ENCODE assay signal across 15 cellular contexts in the genomic region with DNA sequence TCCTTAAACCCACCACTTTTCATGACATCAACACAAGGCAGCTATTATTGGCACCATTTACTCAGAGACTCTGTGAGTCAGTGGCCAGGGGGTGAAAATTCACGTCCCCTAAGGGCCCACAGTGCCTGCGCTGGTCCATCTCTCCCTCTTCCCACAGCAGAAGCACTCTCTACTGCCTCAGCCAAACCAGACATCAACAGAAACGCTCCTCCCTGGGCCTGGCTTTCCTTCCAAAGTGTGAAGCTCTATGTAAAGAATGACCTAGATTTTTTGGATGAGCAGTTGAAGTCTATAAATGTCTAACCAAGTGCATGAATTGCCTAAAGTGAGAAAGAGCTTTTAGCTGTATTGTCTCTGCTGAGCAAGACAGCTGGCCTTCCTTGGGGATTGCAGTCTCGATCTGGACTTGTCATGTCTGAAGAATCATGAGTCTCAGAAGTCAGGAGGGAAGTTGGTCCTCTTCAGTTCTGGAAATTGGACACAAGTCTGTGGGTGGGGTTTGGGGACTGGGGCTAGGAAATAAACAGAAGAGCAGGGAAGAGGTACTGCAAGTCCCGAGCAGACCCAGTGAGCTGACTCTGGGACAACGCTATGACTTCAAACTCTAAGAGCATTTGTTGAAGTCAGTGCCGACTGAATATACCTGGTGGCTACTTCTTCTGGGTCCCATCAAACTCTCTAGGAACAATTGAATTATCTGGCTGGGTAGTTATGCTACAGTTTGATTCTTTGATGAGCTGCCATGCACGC. TPM values are rescaled to one million over a fixed set of nuclear protein-coding genes. Genes with fewer than 3 reads are reported as not detected.
DNase-seq lines count a peak whose midpoint lies in the region; ATAC-seq and TF ChIP-seq lines count a peak whose summit lies in the region.
"Had no signal": no experiment of that assay in that cellular context is flagged by ENCODE, and none has a peak within 500 bp of the region (broad histone marks: within the 10 kb centered on the region; RNA-seq: fewer than 3 reads in every experiment).

No MANE protein-coding gene starts in this region.

- no peak overlapping the region for H3K4me3 Mint-ChIP-seq in activated CD4-positive, alpha-beta memory T cell treated with anti-CD3 and anti-CD28 coated beads for 36 hours
- H3K4me3 Mint-ChIP-seq: H9 had no signal

- POLR2A ChIA-PET in activated CD4-positive, alpha-beta memory T cell treated with anti-CD3 and anti-CD28 coated beads for 36 hours (lab: Charles Lee): interaction anchor here (1.5 kb wide), 1 partner anchor 28 kb away, joined by 5 read pairs; no protein-coding TSS in a partner anchor

- H3K27ac ChIP-seq in osteoblast (ENCODE audit: low read depth, low read length): peak overlapping the region; percentile 83
- H3K27ac ChIP-seq: tibial artery had no signal

- no peaks in the 10 kb centered on the region for H3K27me3 Mint-ChIP-seq in activated CD4-positive, alpha-beta memory T cell treated with anti-CD3 and anti-CD28 coated beads for 36 hours

- H3K9me3 ChIP-seq in osteoblast (ENCODE audit: low read depth, low read length): no peaks in the 10 kb centered on the region
- H3K9me3 ChIP-seq: tibial artery had no signal

- H3K9me3 Mint-ChIP-seq in activated CD4-positive, alpha-beta memory T cell treated with anti-CD3 and anti-CD28 coated beads for 36 hours: no peaks in the 10 kb centered on the region
- H3K9me3 Mint-ChIP-seq: H9 had no signal

- H4K20me1 ChIP-seq in osteoblast (ENCODE audit: insufficient read depth, low read length): no peaks in the 10 kb centered on the region

- no peaks in the 10 kb centered on the region for H3K79me2 ChIP-seq in osteoblast (ENCODE audit: insufficient read depth, low read length)

- peak overlapping the region; percentile 8 for H3K4me2 ChIP-seq in osteoblast (ENCODE audit: insufficient read depth, low read length)

- H3K36me3 ChIP-seq in osteoblast (ENCODE audit: insufficient read depth, low read length): no peaks in the 10 kb centered on the region
- H3K36me3 ChIP-seq: tibial artery had no signal

- peak; percentile 94 for DNase-seq in EH (ENCODE audit: low read depth)
- no peak for DNase-seq in activated CD4-positive, alpha-beta memory T cell treated with anti-CD3 and anti-CD28 coated beads for 36 hours
- DNase-seq in fibroblast of the aortic adventitia (ENCODE audit: low read depth): peak; percentile 67
- DNase-seq in osteoblast (ENCODE audit: insufficient read length, low spot score, missing footprints): peak; percentile 81
- DNase-seq in midbrain (lab: John Stamatoyannopoulos, UW): no peak
- DNase-seq in activated CD4-positive, alpha-beta T cell treated with anti-CD3 and anti-CD28 coated beads for 48 hours: no peak
- DNase-seq: activated effector memory CD4-positive, alpha-beta T cell treated with Interleukin-2 at 50 U/mL for 16 hours; glutamatergic neuron; H9; mammary epithelial cell; NCI-H1092 treated with DMSO at 0.1 percent for 48 hours had no signal

- CTCF ChIA-PET in activated CD4-positive, alpha-beta memory T cell treated with anti-CD3 and anti-CD28 coated beads for 36 hours (lab: Charles Lee): interaction anchor here (0.7 to 1.8 kb wide), 5 partner anchors 28 to 163 kb away, joined by 3 to 6 read pairs (median 5); no protein-coding TSS in a partner anchor

- H3K4me1 ChIP-seq in osteoblast (ENCODE audit: insufficient read depth, low read length): peaks cover 44% of the 10 kb centered on the region

- TF ChIP-seq CTCF in fibroblast of the aortic adventitia (IDR thresholded peaks at IDR 0.05; ENCODE audit: insufficient read depth, low read length): no peak
- no peak for TF ChIP-seq CTCF in osteoblast (IDR thresholded peaks at IDR 0.05; ENCODE audit: extremely low read depth, low read depth, low read length)

- H3K36me3 Mint-ChIP-seq in activated CD4-positive, alpha-beta memory T cell treated with anti-CD3 and anti-CD28 coated beads for 36 hours: peaks cover 61% of the 10 kb centered on the region

- ATAC-seq in GM18870 (IDR thresholded peaks at IDR 0.05; ENCODE audit: unreplicated experiment) (no peak), HG03571 (IDR thresholded peaks at IDR 0.05; ENCODE audit: unreplicated experiment) (no peak)
- ATAC-seq: GM12878 had no signal

- intact Hi-C loops in activated CD4-positive, alpha-beta memory T cell treated with anti-CD3 and anti-CD28 coated beads for 36 hours (cut with micrococcal nuclease): no loop called here

- no peaks in the 10 kb centered on the region for H3K27me3 ChIP-seq in osteoblast (ENCODE audit: insufficient read depth, low read length)
- H3K27me3 ChIP-seq: tibial artery had no signal

- H3K4me3 ChIP-seq in fibroblast of the aortic adventitia (ENCODE audit: low read depth, low read length) (no peak overlapping the region), osteoblast (ENCODE audit: insufficient read depth, low read length) (no peak overlapping the region)
- H3K4me3 ChIP-seq: GM12878, tibial artery had no signal

- peaks cover 97% of the 10 kb centered on the region for H3K4me1 Mint-ChIP-seq in activated CD4-positive, alpha-beta memory T cell treated with anti-CD3 and anti-CD28 coated beads for 36 hours (ENCODE audit: low read depth)

- peak overlapping the region; percentile 15 for H3K27ac Mint-ChIP-seq in activated CD4-positive, alpha-beta memory T cell treated with anti-CD3 and anti-CD28 coated beads for 36 hours

- H2AFZ ChIP-seq in osteoblast (ENCODE audit: low read length): no peak overlapping the region

RNA-seq across cellular contexts. Expression of a gene that starts 29.0 kb away (rescaled TPM):
- total RNA-seq in activated CD4-positive, alpha-beta memory T cell treated with anti-CD3 and anti-CD28 coated beads for 36 hours: 100 to 1,000 TPM; 167 to 174 TPM
- total RNA-seq in fibroblast of the aortic adventitia (ENCODE audit: low replicate concordance) (0.09 TPM in 1 of 2 replicates, not detected in the other), osteoblast (0.36 and 0.59 TPM in 2 replicates)

Comparison
In these comparisons a context has a peak if more than half of its experiments do, and no peak if none do; other contexts are left out.
1. DNase-seq: peak in EH (single experiment), fibroblast of the aortic adventitia (single experiment) and osteoblast (single experiment); none in activated CD4-positive, alpha-beta memory T cell treated with anti-CD3 and anti-CD28 coated beads for 36 hours (single experiment), midbrain (single experiment) and activated CD4-positive, alpha-beta T cell treated with anti-CD3 and anti-CD28 coated beads for 48 hours (single experiment).
2. RNA of a gene that starts 29.0 kb away (total RNA-seq): 167 to 174 TPM in activated CD4-positive, alpha-beta memory T cell treated with anti-CD3 and anti-CD28 coated beads for 36 hours; 0.36 to 0.59 TPM in osteoblast and 0.09 TPM in fibroblast of the aortic adventitia; every median in the first group is over 100 times any median in the second.